1 cellular context compared by ENCODE assay signal in the genomic region with DNA sequence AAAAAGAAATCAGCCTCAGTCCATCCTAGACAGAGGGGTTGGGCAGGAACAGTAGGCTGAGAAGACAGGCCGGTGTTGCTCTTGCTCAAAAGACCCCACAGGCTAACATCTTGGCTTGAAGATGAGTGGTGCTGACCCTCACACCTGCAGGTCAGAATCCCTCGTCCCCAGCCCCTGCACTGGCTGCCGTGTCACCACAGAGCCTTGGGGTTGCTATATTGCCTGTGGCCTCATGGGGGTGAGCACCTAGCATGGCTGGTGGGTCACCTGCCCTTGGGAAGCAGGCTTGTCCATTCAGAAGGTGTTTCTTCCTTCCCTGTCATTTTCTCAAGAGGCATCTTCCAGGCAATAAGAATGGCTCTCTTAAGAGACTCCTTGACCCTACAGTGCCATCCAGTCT.
TF ChIP-seq lines count a peak whose summit lies in the region.

No MANE protein-coding gene starts in this region.

TF ChIP-seq in HepG2, 621 proteins besides CTCF, POLR2A, EP300 and RAD21:
- TF ChIP-seq SALL2 (CRISPR knock-in tag; IDR thresholded peaks at IDR 0.05) (no peak), ZNF549 (CRISPR knock-in tag; IDR thresholded peaks at IDR 0.05) (no peak), ZFX (CRISPR knock-in tag; IDR thresholded peaks at IDR 0.05; ENCODE audit: low read depth) (no peak), POLR2AphosphoS2 (IDR thresholded peaks at IDR 0.05; ENCODE audit: low read depth, low read length) (no peak)
- TF ChIP-seq, protein P1, sequence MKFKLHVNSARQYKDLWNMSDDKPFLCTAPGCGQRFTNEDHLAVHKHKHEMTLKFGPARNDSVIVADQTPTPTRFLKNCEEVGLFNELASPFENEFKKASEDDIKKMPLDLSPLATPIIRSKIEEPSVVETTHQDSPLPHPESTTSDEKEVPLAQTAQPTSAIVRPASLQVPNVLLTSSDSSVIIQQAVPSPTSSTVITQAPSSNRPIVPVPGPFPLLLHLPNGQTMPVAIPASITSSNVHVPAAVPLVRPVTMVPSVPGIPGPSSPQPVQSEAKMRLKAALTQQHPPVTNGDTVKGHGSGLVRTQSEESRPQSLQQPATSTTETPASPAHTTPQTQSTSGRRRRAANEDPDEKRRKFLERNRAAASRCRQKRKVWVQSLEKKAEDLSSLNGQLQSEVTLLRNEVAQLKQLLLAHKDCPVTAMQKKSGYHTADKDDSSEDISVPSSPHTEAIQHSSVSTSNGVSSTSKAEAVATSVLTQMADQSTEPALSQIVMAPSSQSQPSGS (CRISPR knock-in tag; IDR thresholded peaks at IDR 0.05), result no peak
